ENCODE assay signal across 10 cellular contexts in the genomic region with DNA sequence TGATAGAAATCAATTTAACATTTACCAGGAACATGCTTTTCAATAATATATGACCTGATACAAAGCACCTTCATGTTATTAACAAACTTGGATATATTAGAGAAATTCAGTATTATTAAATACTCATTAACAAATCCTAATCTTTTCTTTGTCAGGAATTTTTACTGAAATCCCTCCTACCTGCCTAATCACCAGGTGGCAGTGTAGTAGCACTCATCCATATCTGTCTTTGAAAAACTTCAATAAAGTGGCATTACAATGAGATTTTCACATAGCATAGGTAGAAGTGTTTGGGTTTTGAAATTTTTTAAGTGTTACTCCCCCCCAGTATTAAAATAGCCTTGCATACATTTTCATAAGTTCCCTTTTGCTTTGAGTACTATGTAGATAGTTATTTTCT.
A peak's percentile ranks its signal among the peaks of the same experiment; 100 is the strongest.
DNase-seq lines count a peak whose midpoint lies in the region; ATAC-seq, FAIRE-seq and TF ChIP-seq lines count a peak whose summit lies in the region.
"Had no signal": no experiment of that assay in that cellular context is flagged by ENCODE, and none has a peak within 500 bp of the region (broad histone marks: within the 10 kb centered on the region; RNA-seq: fewer than 3 reads in every experiment).

No MANE protein-coding gene starts in this region.

- no peak for ATAC-seq in Right ventricle myocardium superior (ENCODE audit: poor library complexity)
- ATAC-seq in GM18517 (IDR thresholded peaks at IDR 0.05; ENCODE audit: unreplicated experiment), result no peak
- ATAC-seq: right cardiac atrium had no signal

- no peak for TF ChIP-seq POLR2A in esophagus squamous epithelium (IDR thresholded peaks at IDR 0.05)

- H3K4me1 ChIP-seq in left ventricle myocardium inferior (no peaks in the 10 kb centered on the region), esophagus squamous epithelium (no peaks in the 10 kb centered on the region), small intestine (ENCODE audit: control insufficient read depth in 2 of 2, insufficient read depth in 1 of 2, low read depth in 1 of 2, low read length in 1 of 2) (no peaks in the 10 kb centered on the region)
- H3K4me1 ChIP-seq: upper lobe of left lung had no signal

- H3K27ac ChIP-seq in left ventricle myocardium inferior (replicated peaks) (no peak overlapping the region), esophagus squamous epithelium (no peak overlapping the region), small intestine (ENCODE audit: low read depth in 1 of 2, low read length in 1 of 2) (no peak overlapping the region)
- H3K27ac ChIP-seq: upper lobe of left lung had no signal

- H3K4me3 ChIP-seq in left ventricle myocardium inferior (no peak overlapping the region), esophagus squamous epithelium (no peak overlapping the region), small intestine (ENCODE audit: low read depth in 1 of 2, low read length in 2 of 2) (no peak overlapping the region)
- H3K4me3 ChIP-seq: upper lobe of left lung had no signal

- H3K27me3 ChIP-seq in left ventricle myocardium inferior (ENCODE audit: low read depth) (no peaks in the 10 kb centered on the region), esophagus squamous epithelium (no peaks in the 10 kb centered on the region), small intestine (ENCODE audit: control insufficient read depth in 2 of 2, insufficient read depth in 2 of 2, low read length in 2 of 2) (no peaks in the 10 kb centered on the region)
- H3K27me3 ChIP-seq: upper lobe of left lung had no signal

- H3K9me3 ChIP-seq in left ventricle myocardium inferior (replicated peaks), result no peaks in the 10 kb centered on the region
- H3K9me3 ChIP-seq in esophagus squamous epithelium, result no peaks in the 10 kb centered on the region
- no peaks in the 10 kb centered on the region for H3K9me3 ChIP-seq in small intestine (ENCODE audit: control insufficient read depth, low read depth)
- H3K9me3 ChIP-seq: upper lobe of left lung had no signal

- intact Hi-C loops in left ventricle myocardium inferior (cut with micrococcal nuclease) (no loop called here), Right ventricle myocardium superior (cut with DNase I) (no loop called here), esophagus squamous epithelium (cut with DNase I) (no loop called here)

- FAIRE-seq in urothelium cell line (lab: Jason Lieb, UNC) (no peak), small intestine (lab: Jason Lieb, UNC) (no peak)

- no peak for DNase-seq in left ventricle myocardium inferior
- DNase-seq in Right ventricle myocardium superior, result no peak
- DNase-seq in NCI-H82 treated with DMSO at 0.1 percent for 48 hours (lab: John Stamatoyannopoulos, UW; ENCODE audit: unreplicated experiment), result peak; percentile 29
- DNase-seq in esophagus squamous epithelium (lab: John Stamatoyannopoulos, UW), result no peak
- DNase-seq in urothelium cell line (ENCODE audit: low spot score), result peak; percentile 15
- DNase-seq in small intestine, result no peak
- no peak for DNase-seq in cerebellar cortex (ENCODE audit: low spot score)
- DNase-seq: right cardiac atrium, upper lobe of left lung had no signal

- no peaks in the 10 kb centered on the region for H3K36me3 ChIP-seq in left ventricle myocardium inferior
- H3K36me3 ChIP-seq in esophagus squamous epithelium, result no peaks in the 10 kb centered on the region
- no peaks in the 10 kb centered on the region for H3K36me3 ChIP-seq in small intestine (ENCODE audit: control insufficient read depth in 2 of 2, insufficient read depth in 2 of 2, low read length in 2 of 2)
- H3K36me3 ChIP-seq: upper lobe of left lung had no signal

- TF ChIP-seq CTCF in left ventricle myocardium inferior (IDR thresholded peaks at IDR 0.05; ENCODE audit: borderline replicate concordance) (peak; percentile 46), esophagus squamous epithelium (IDR thresholded peaks at IDR 0.05) (peak in 5 of 6 experiments; percentile 22 to 38 (median 26))

Comparison
In these comparisons a context has a peak if more than half of its experiments do, and no peak if none do; other contexts are left out.
1. DNase-seq: peak in NCI-H82 treated with DMSO at 0.1 percent for 48 hours (single experiment) and urothelium cell line (single experiment); none in left ventricle myocardium inferior (single experiment), Right ventricle myocardium superior (single experiment), esophagus squamous epithelium (single experiment), small intestine (single experiment) and cerebellar cortex (single experiment).